ENCODE assay signal across 1 cellular context in the genomic region with DNA sequence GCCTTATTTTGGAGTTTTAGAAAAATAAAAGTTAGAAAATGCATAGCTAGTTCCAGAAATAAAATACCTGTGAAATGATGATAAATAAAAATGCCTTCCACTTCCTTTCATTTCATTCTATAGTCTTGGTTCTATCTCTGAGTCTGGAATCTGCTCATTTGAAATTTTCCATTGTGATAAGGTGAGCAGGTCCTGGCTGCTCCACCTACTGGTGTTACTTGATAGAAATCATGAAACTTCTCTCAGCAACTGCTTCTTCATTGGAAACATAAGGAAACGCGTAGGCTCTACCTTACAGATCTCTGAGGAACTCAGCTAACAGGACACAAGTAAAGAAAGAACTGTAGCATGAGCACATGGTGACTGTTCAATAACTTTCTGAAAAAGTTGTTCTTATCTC.
TF ChIP-seq lines count a peak whose summit lies in the region.

No MANE protein-coding gene starts in this region.

TF ChIP-seq in HCT116, 20 proteins besides CTCF, POLR2A, EP300 and RAD21 (continued from another document):
- TF ChIP-seq, protein P1, sequence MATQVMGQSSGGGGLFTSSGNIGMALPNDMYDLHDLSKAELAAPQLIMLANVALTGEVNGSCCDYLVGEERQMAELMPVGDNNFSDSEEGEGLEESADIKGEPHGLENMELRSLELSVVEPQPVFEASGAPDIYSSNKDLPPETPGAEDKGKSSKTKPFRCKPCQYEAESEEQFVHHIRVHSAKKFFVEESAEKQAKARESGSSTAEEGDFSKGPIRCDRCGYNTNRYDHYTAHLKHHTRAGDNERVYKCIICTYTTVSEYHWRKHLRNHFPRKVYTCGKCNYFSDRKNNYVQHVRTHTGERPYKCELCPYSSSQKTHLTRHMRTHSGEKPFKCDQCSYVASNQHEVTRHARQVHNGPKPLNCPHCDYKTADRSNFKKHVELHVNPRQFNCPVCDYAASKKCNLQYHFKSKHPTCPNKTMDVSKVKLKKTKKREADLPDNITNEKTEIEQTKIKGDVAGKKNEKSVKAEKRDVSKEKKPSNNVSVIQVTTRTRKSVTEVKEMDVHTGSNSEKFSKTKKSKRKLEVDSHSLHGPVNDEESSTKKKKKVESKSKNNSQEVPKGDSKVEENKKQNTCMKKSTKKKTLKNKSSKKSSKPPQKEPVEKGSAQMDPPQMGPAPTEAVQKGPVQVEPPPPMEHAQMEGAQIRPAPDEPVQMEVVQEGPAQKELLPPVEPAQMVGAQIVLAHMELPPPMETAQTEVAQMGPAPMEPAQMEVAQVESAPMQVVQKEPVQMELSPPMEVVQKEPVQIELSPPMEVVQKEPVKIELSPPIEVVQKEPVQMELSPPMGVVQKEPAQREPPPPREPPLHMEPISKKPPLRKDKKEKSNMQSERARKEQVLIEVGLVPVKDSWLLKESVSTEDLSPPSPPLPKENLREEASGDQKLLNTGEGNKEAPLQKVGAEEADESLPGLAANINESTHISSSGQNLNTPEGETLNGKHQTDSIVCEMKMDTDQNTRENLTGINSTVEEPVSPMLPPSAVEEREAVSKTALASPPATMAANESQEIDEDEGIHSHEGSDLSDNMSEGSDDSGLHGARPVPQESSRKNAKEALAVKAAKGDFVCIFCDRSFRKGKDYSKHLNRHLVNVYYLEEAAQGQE (IDR thresholded peaks at IDR 0.05; ENCODE audit: low read depth) = no peak
- TF ChIP-seq ZNF274 (IDR thresholded peaks at IDR 0.05; ENCODE audit: low read depth, low read length) = no peak
- no peak for TF ChIP-seq ELF1 (IDR thresholded peaks at IDR 0.05; ENCODE audit: borderline replicate concordance, low read depth)
- TF ChIP-seq EZH2 (IDR thresholded peaks at IDR 0.05) = no peak
- no peak for TF ChIP-seq CBX3 (IDR thresholded peaks at IDR 0.05; ENCODE audit: low read depth)
- TF ChIP-seq, protein P2, sequence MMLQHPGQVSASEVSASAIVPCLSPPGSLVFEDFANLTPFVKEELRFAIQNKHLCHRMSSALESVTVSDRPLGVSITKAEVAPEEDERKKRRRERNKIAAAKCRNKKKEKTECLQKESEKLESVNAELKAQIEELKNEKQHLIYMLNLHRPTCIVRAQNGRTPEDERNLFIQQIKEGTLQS (IDR thresholded peaks at IDR 0.05) = no peak
- no peak for TF ChIP-seq JUND (IDR thresholded peaks at IDR 0.05)
- TF ChIP-seq ZFX (IDR thresholded peaks at IDR 0.05) = no peak
- TF ChIP-seq POLR2AphosphoS5 (IDR thresholded peaks at IDR 0.05; ENCODE audit: low read depth, low read length) = no peak
